ENCODE assay signal across 22 cellular contexts in genomic region chr20:33377366-33377765, GRCh38. TPM values are rescaled to one million over a fixed set of nuclear protein-coding genes. Genes with fewer than 3 reads are reported as not detected.
A peak's percentile ranks its signal among the peaks of the same experiment; 100 is the strongest.
DNase-seq lines count a peak whose midpoint lies in the region; ATAC-seq and TF ChIP-seq lines count a peak whose summit lies in the region.
"Had no signal": no experiment of that assay in that cellular context is flagged by ENCODE, and none has a peak within 500 bp of the region (broad histone marks: within the 10 kb centered on the region; RNA-seq: fewer than 3 reads in every experiment).

No MANE protein-coding gene starts in this region.

- peaks cover 21% of the 10 kb centered on the region for H3K4me1 ChIP-seq in BLaER1
- H3K4me1 ChIP-seq: SJCRH30 had no signal

- no peaks in the 10 kb centered on the region for H4K20me1 ChIP-seq in BLaER1
- H4K20me1 ChIP-seq: BLaER1 treated with 17β-estradiol and CSF1 and Interleukin-3, amounts not matched to agents 10 nM and 100 nM had no signal

- peak; percentile 14 for DNase-seq in activated CD4-positive, alpha-beta T cell treated with anti-CD3 and anti-CD28 coated beads, Interleukin-2, amount 10 ng/mL, durations not matched to agents 7 days and 5 days
- no peak for DNase-seq in activated CD4-positive, alpha-beta T cell treated with anti-CD3 and anti-CD28 coated beads for 4 hours
- DNase-seq in Jurkat, Clone E6-1 (ENCODE audit: low read depth, low spot score), result peak; percentile 62
- DNase-seq in central memory CD4-positive, alpha-beta T cell, result peak; percentile 14
- DNase-seq in MCF 10A (ENCODE audit: unreplicated experiment), result no peak
- DNase-seq in NCI-H82 treated with DMSO at 0.1 percent for 48 hours (lab: John Stamatoyannopoulos, UW; ENCODE audit: unreplicated experiment), result no peak
- DNase-seq: DMS153; DND-41; H7; KG1; MM.1S; NCI-H2029; NCI-H446; NCI-H524 treated with DMSO at 0.1 percent for 48 hours; NCI-H774; NK-92 treated with Interleukin-12 subunit alpha and Interleukin-12 subunit beta, amount 100 ng/mL, for 24 hours; PC-3; SJCRH30 had no signal

- BruUV-seq in MCF 10A (replicated peaks; lab: Mats Ljungman, UMichigan), result no TSS peak

- peak overlapping the region; percentile 26 for H3K4me2 ChIP-seq in BLaER1

- peak overlapping the region; percentile 80 for H3K27ac Mint-ChIP-seq in activated CD4-positive, alpha-beta T cell treated with anti-CD3 and anti-CD28 coated beads, Interleukin-2, amount 10 ng/mL, durations not matched to agents 7 days and 5 days
- H3K27ac Mint-ChIP-seq in MCF 10A (ENCODE audit: low read depth, unreplicated experiment), result no peak overlapping the region

- H3K9me3 ChIP-seq in BLaER1, result peaks cover 14% of the 10 kb centered on the region
- H3K9me3 ChIP-seq: SJCRH30 had no signal

- POLR2A ChIA-PET in activated CD4-positive, alpha-beta T cell treated with anti-CD3 and anti-CD28 coated beads, Interleukin-2, amount 10 ng/mL, durations not matched to agents 7 days and 5 days (lab: Charles Lee), result interaction anchor here (0.7 kb wide), 1 partner anchor 302 kb away, joined by 3 read pairs; no protein-coding TSS in a partner anchor
- POLR2A ChIA-PET in MCF 10A (lab: Yijun Ruan, JAX), result interaction anchor here (0.6 to 3.4 kb wide), 5 partner anchors 8 to 736 kb away, joined by 3 to 11 read pairs (median 4); no protein-coding TSS in a partner anchor

- no peaks in the 10 kb centered on the region for H3K9me3 Mint-ChIP-seq in activated CD4-positive, alpha-beta T cell treated with anti-CD3 and anti-CD28 coated beads, Interleukin-2, amount 10 ng/mL, durations not matched to agents 7 days and 5 days
- H3K9me3 Mint-ChIP-seq in MCF 10A (ENCODE audit: unreplicated experiment), result no peaks in the 10 kb centered on the region

- no peak for ATAC-seq in GM18505 (IDR thresholded peaks at IDR 0.05; ENCODE audit: unreplicated experiment)
- ATAC-seq: PC-3, SK-N-SH treated with all-trans-retinoic acid at 6 μM for 48 hours had no signal

- intact Hi-C loops in MCF 10A (cut with micrococcal nuclease), result no loop called here

- H3K36me3 ChIP-seq in BLaER1, result peaks cover 90% of the 10 kb centered on the region

- no peak for TF ChIP-seq POLR2A in GM18505 (IDR thresholded peaks at IDR 0.05; ENCODE audit: borderline replicate concordance, extremely low read depth, insufficient read depth, insufficient read length)

- peaks cover 44% of the 10 kb centered on the region for H3K4me1 Mint-ChIP-seq in activated CD4-positive, alpha-beta T cell treated with anti-CD3 and anti-CD28 coated beads, Interleukin-2, amount 10 ng/mL, durations not matched to agents 7 days and 5 days
- peaks cover 9% of the 10 kb centered on the region for H3K4me1 Mint-ChIP-seq in MCF 10A (ENCODE audit: insufficient read depth, unreplicated experiment)

- CTCF ChIA-PET in activated CD4-positive, alpha-beta T cell treated with anti-CD3 and anti-CD28 coated beads, Interleukin-2, amount 10 ng/mL, durations not matched to agents 7 days and 5 days (lab: Charles Lee), result interaction anchor here (1.5 kb wide), 1 partner anchor 8 kb away, joined by 5 read pairs; no protein-coding TSS in a partner anchor
- CTCF ChIA-PET in MCF 10A (lab: Yijun Ruan, JAX), result interaction anchor here (1.1 kb wide), 1 partner anchor 9 kb away, joined by 6 read pairs; no protein-coding TSS in a partner anchor

- no peak for TF ChIP-seq CTCF in MCF 10A (IDR thresholded peaks at IDR 0.05; ENCODE audit: unreplicated experiment)

- H3K4me3 ChIP-seq in BLaER1, result no peak overlapping the region
- no peak overlapping the region for H3K4me3 ChIP-seq in Jurkat, Clone E6-1 (ENCODE audit: low read length)
- H3K4me3 ChIP-seq: BLaER1 treated with 17β-estradiol and CSF1 and Interleukin-3, amounts not matched to agents 10 nM and 100 nM; SJCRH30 had no signal

- H3K27me3 ChIP-seq in BLaER1, result no peaks in the 10 kb centered on the region
- H3K27me3 ChIP-seq: BLaER1 treated with 17β-estradiol and CSF1 and Interleukin-3, amounts not matched to agents 10 nM and 100 nM; SJCRH30 had no signal

- no peak overlapping the region for H3K4me3 Mint-ChIP-seq in activated CD4-positive, alpha-beta T cell treated with anti-CD3 and anti-CD28 coated beads, Interleukin-2, amount 10 ng/mL, durations not matched to agents 7 days and 5 days
- H3K4me3 Mint-ChIP-seq in MCF 10A (ENCODE audit: unreplicated experiment), result no peak overlapping the region

- peaks cover 48% of the 10 kb centered on the region for H3K36me3 Mint-ChIP-seq in activated CD4-positive, alpha-beta T cell treated with anti-CD3 and anti-CD28 coated beads, Interleukin-2, amount 10 ng/mL, durations not matched to agents 7 days and 5 days (ENCODE audit: low read depth)
- peaks cover 68% of the 10 kb centered on the region for H3K36me3 Mint-ChIP-seq in MCF 10A (ENCODE audit: insufficient read depth, unreplicated experiment)

- no peaks in the 10 kb centered on the region for H3K27me3 Mint-ChIP-seq in activated CD4-positive, alpha-beta T cell treated with anti-CD3 and anti-CD28 coated beads, Interleukin-2, amount 10 ng/mL, durations not matched to agents 7 days and 5 days
- no peaks in the 10 kb centered on the region for H3K27me3 Mint-ChIP-seq in MCF 10A (ENCODE audit: insufficient read depth, unreplicated experiment)

- H3K9ac ChIP-seq in BLaER1, result no peak overlapping the region
- H3K9ac ChIP-seq: BLaER1 treated with 17β-estradiol and CSF1 and Interleukin-3, amounts not matched to agents 10 nM and 100 nM had no signal

- no peak overlapping the region for H3K27ac ChIP-seq in BLaER1
- H3K27ac ChIP-seq: BLaER1 treated with 17β-estradiol and CSF1 and Interleukin-3, amounts not matched to agents 10 nM and 100 nM; SJCRH30 had no signal

RNA-seq across cellular contexts. Expression of gene CDK5RAP1, which starts 24.0 kb away (rescaled TPM):
- 10 to 100 TPM; 27.2 to 33.1 TPM for total RNA-seq in activated CD4-positive, alpha-beta T cell treated with anti-CD3 and anti-CD28 coated beads, Interleukin-2, amount 10 ng/mL, durations not matched to agents 7 days and 5 days
- polyA plus RNA-seq in Jurkat, Clone E6-1 (2012; ENCODE audit: insufficient read depth, insufficient read length), result 45.6 TPM
- total RNA-seq in MCF 10A (2022), result 41.0 and 45.0 TPM in 2 replicates

Comparison
In these comparisons a context has a peak if more than half of its experiments do, and no peak if none do; other contexts are left out.
1. DNase-seq: peak in activated CD4-positive, alpha-beta T cell treated with anti-CD3 and anti-CD28 coated beads, Interleukin-2, amount 10 ng/mL, durations not matched to agents 7 days and 5 days (single experiment), Jurkat, Clone E6-1 (single experiment) and central memory CD4-positive, alpha-beta T cell (single experiment); none in activated CD4-positive, alpha-beta T cell treated with anti-CD3 and anti-CD28 coated beads for 4 hours (0 of 2), MCF 10A (single experiment) and NCI-H82 treated with DMSO at 0.1 percent for 48 hours (single experiment).